ENCODE assay signal across 1 cellular context in the genomic region with DNA sequence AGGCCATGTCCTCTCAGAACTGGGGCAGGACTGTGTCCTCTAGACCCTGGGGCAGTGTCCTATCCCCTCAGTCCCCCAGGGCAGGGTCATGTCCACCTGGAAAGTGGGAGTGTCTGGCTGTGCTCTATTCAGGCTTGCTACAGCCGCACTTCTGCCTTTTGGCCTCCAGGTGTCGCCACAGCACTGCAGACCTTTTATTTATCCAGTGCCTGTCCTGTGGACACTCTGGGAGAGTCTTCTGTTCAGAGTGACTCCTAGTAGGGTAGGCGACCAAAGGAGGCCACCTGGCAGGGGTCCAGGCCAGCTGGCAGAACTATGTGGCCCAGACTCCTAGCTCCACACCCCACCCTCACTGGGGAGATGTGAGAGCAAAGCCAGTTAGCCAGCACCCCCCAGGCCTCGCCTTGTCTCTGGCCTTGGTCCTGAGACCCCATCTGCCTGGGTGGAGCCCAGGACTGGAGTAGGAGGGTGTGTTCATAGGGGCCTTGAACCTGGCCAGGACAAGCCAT.
A peak's percentile ranks its signal among the peaks of the same experiment; 100 is the strongest.
TF ChIP-seq lines count a peak whose summit lies in the region.

No MANE protein-coding gene starts in this region.

TF ChIP-seq in K562, 482 proteins besides CTCF, POLR2A, EP300 and RAD21 (continued from another document and continues in another):
- TF ChIP-seq, protein P1, sequence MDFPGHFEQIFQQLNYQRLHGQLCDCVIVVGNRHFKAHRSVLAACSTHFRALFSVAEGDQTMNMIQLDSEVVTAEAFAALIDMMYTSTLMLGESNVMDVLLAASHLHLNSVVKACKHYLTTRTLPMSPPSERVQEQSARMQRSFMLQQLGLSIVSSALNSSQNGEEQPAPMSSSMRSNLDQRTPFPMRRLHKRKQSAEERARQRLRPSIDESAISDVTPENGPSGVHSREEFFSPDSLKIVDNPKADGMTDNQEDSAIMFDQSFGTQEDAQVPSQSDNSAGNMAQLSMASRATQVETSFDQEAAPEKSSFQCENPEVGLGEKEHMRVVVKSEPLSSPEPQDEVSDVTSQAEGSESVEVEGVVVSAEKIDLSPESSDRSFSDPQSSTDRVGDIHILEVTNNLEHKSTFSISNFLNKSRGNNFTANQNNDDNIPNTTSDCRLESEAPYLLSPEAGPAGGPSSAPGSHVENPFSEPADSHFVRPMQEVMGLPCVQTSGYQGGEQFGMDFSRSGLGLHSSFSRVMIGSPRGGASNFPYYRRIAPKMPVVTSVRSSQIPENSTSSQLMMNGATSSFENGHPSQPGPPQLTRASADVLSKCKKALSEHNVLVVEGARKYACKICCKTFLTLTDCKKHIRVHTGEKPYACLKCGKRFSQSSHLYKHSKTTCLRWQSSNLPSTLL (IDR thresholded peaks at IDR 0.05) = no peak
- TF ChIP-seq FOXA1 (IDR thresholded peaks at IDR 0.05; ENCODE audit: borderline replicate concordance) (no peak), FOXK1 (CRISPR knock-in tag; IDR thresholded peaks at IDR 0.05; ENCODE audit: borderline replicate concordance) (no peak), ATF7 (IDR thresholded peaks at IDR 0.05) (no peak), RBFOX2 (IDR thresholded peaks at IDR 0.05; ENCODE audit: low read depth, low read length) (no peak), NFATC3 (IDR thresholded peaks at IDR 0.05) (no peak), FOSL1 (tag; conservative IDR thresholded peaks at IDR 0.05) (no peak), FOS (IDR thresholded peaks at IDR 0.05; ENCODE audit: extremely low read depth, insufficient read length) (no peak), ZC3H8 (IDR thresholded peaks at IDR 0.05) (no peak), BRF1 (IDR thresholded peaks at IDR 0.05; ENCODE audit: borderline replicate concordance, extremely low read depth, insufficient read length) (no peak), SMAD4 (CRISPR knock-in tag; conservative IDR thresholded peaks at IDR 0.05) (no peak), HDAC1 (IDR thresholded peaks at IDR 0.05) (no peak), ZBED1 (IDR thresholded peaks at IDR 0.05) (no peak), HCFC1 (IDR thresholded peaks at IDR 0.05; ENCODE audit: low read depth, low read length) (no peak), HIVEP1 (CRISPR knock-in tag; IDR thresholded peaks at IDR 0.05) (no peak), HDAC3 (IDR thresholded peaks at IDR 0.05; ENCODE audit: borderline replicate concordance, partially characterized antibody) (no peak), ZNF224 (CRISPR knock-in tag; IDR thresholded peaks at IDR 0.05) (no peak), KDM4B (IDR thresholded peaks at IDR 0.05; ENCODE audit: borderline replicate concordance in 2 of 2, low read depth in 1 of 2) (no peak), POLR3A (IDR thresholded peaks at IDR 0.05; ENCODE audit: borderline replicate concordance, extremely low read depth, insufficient read depth, insufficient read length) (no peak), TAF15 (IDR thresholded peaks at IDR 0.05; ENCODE audit: low read depth, low read length) (no peak), SIN3A (IDR thresholded peaks at IDR 0.05; ENCODE audit: borderline replicate concordance in 2 of 2, control insufficient read depth in 1 of 2, low read depth in 2 of 2, low read length in 2 of 2) (0 out of 4 replicates have a peak, but pooled peaks of 1 of the 2 experiments have one; percentile 38), ZNF717 (CRISPR knock-in tag; IDR thresholded peaks at IDR 0.05) (no peak), MXI1 (IDR thresholded peaks at IDR 0.05; ENCODE audit: low read depth, low read length) (no peak), COPS2 (conservative IDR thresholded peaks at IDR 0.05) (no peak), PHTF2 (CRISPR knock-in tag; IDR thresholded peaks at IDR 0.05) (no peak), BMI1 (IDR thresholded peaks at IDR 0.05; ENCODE audit: low read length) (no peak), NCOA2 (IDR thresholded peaks at IDR 0.05; ENCODE audit: partially characterized antibody in 2 of 2) (no peak), CSDE1 (IDR thresholded peaks at IDR 0.05) (no peak), EZH2 (IDR thresholded peaks at IDR 0.05; ENCODE audit: borderline replicate concordance, low read depth, low read length) (no peak), SREBF2 (CRISPR knock-in tag; IDR thresholded peaks at IDR 0.05) (no peak), ZNF764 (CRISPR knock-in tag; IDR thresholded peaks at IDR 0.05; ENCODE audit: low read depth) (no peak), ZNF644 (tag; IDR thresholded peaks at IDR 0.05; ENCODE audit: low read depth) (no peak)
- TF ChIP-seq, protein P2, sequence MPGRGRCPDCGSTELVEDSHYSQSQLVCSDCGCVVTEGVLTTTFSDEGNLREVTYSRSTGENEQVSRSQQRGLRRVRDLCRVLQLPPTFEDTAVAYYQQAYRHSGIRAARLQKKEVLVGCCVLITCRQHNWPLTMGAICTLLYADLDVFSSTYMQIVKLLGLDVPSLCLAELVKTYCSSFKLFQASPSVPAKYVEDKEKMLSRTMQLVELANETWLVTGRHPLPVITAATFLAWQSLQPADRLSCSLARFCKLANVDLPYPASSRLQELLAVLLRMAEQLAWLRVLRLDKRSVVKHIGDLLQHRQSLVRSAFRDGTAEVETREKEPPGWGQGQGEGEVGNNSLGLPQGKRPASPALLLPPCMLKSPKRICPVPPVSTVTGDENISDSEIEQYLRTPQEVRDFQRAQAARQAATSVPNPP (IDR thresholded peaks at IDR 0.05; ENCODE audit: borderline replicate concordance, insufficient read depth, insufficient read length) = no peak
- TF ChIP-seq, protein P3, sequence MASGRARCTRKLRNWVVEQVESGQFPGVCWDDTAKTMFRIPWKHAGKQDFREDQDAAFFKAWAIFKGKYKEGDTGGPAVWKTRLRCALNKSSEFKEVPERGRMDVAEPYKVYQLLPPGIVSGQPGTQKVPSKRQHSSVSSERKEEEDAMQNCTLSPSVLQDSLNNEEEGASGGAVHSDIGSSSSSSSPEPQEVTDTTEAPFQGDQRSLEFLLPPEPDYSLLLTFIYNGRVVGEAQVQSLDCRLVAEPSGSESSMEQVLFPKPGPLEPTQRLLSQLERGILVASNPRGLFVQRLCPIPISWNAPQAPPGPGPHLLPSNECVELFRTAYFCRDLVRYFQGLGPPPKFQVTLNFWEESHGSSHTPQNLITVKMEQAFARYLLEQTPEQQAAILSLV (tag; IDR thresholded peaks at IDR 0.05) = no peak
- TF ChIP-seq, protein P4, sequence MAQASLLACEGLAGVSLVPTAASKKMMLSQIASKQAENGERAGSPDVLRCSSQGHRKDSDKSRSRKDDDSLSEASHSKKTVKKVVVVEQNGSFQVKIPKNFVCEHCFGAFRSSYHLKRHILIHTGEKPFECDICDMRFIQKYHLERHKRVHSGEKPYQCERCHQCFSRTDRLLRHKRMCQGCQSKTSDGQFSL (CRISPR knock-in tag; IDR thresholded peaks at IDR 0.05) = peak; percentile 92; the same call in 1 of the 2 replicates
- TF ChIP-seq, protein P4 (tag; IDR thresholded peaks at IDR 0.05) = peak in 1 of 2 experiments; percentile 58; a peak in 1 of 4 replicates
- TF ChIP-seq, protein P5, sequence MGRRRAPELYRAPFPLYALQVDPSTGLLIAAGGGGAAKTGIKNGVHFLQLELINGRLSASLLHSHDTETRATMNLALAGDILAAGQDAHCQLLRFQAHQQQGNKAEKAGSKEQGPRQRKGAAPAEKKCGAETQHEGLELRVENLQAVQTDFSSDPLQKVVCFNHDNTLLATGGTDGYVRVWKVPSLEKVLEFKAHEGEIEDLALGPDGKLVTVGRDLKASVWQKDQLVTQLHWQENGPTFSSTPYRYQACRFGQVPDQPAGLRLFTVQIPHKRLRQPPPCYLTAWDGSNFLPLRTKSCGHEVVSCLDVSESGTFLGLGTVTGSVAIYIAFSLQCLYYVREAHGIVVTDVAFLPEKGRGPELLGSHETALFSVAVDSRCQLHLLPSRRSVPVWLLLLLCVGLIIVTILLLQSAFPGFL (CRISPR knock-in tag; IDR thresholded peaks at IDR 0.05) = 0 out of 2 replicates have a peak, but pooled peaks have one; percentile 47
- TF ChIP-seq, protein P6, sequence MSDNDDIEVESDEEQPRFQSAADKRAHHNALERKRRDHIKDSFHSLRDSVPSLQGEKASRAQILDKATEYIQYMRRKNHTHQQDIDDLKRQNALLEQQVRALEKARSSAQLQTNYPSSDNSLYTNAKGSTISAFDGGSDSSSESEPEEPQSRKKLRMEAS (CRISPR knock-in tag; IDR thresholded peaks at IDR 0.05) = no peak
- TF ChIP-seq, protein P7, sequence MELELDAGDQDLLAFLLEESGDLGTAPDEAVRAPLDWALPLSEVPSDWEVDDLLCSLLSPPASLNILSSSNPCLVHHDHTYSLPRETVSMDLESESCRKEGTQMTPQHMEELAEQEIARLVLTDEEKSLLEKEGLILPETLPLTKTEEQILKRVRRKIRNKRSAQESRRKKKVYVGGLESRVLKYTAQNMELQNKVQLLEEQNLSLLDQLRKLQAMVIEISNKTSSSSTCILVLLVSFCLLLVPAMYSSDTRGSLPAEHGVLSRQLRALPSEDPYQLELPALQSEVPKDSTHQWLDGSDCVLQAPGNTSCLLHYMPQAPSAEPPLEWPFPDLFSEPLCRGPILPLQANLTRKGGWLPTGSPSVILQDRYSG (tag; conservative IDR thresholded peaks at IDR 0.05; ENCODE audit: low read depth) = no peak
- TF ChIP-seq, protein P8, sequence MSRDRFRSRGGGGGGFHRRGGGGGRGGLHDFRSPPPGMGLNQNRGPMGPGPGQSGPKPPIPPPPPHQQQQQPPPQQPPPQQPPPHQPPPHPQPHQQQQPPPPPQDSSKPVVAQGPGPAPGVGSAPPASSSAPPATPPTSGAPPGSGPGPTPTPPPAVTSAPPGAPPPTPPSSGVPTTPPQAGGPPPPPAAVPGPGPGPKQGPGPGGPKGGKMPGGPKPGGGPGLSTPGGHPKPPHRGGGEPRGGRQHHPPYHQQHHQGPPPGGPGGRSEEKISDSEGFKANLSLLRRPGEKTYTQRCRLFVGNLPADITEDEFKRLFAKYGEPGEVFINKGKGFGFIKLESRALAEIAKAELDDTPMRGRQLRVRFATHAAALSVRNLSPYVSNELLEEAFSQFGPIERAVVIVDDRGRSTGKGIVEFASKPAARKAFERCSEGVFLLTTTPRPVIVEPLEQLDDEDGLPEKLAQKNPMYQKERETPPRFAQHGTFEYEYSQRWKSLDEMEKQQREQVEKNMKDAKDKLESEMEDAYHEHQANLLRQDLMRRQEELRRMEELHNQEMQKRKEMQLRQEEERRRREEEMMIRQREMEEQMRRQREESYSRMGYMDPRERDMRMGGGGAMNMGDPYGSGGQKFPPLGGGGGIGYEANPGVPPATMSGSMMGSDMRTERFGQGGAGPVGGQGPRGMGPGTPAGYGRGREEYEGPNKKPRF (IDR thresholded peaks at IDR 0.05; ENCODE audit: low read depth, low read length) = no peak
- TF ChIP-seq, protein P9, sequence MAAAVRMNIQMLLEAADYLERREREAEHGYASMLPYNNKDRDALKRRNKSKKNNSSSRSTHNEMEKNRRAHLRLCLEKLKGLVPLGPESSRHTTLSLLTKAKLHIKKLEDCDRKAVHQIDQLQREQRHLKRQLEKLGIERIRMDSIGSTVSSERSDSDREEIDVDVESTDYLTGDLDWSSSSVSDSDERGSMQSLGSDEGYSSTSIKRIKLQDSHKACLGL (CRISPR knock-in tag; IDR thresholded peaks at IDR 0.05; ENCODE audit: borderline replicate concordance, poor library complexity, severe bottlenecking) = no peak
- TF ChIP-seq, protein P10, sequence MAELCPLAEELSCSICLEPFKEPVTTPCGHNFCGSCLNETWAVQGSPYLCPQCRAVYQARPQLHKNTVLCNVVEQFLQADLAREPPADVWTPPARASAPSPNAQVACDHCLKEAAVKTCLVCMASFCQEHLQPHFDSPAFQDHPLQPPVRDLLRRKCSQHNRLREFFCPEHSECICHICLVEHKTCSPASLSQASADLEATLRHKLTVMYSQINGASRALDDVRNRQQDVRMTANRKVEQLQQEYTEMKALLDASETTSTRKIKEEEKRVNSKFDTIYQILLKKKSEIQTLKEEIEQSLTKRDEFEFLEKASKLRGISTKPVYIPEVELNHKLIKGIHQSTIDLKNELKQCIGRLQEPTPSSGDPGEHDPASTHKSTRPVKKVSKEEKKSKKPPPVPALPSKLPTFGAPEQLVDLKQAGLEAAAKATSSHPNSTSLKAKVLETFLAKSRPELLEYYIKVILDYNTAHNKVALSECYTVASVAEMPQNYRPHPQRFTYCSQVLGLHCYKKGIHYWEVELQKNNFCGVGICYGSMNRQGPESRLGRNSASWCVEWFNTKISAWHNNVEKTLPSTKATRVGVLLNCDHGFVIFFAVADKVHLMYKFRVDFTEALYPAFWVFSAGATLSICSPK (IDR thresholded peaks at IDR 0.05; ENCODE audit: borderline replicate concordance) = no peak
- TF ChIP-seq, protein P11, sequence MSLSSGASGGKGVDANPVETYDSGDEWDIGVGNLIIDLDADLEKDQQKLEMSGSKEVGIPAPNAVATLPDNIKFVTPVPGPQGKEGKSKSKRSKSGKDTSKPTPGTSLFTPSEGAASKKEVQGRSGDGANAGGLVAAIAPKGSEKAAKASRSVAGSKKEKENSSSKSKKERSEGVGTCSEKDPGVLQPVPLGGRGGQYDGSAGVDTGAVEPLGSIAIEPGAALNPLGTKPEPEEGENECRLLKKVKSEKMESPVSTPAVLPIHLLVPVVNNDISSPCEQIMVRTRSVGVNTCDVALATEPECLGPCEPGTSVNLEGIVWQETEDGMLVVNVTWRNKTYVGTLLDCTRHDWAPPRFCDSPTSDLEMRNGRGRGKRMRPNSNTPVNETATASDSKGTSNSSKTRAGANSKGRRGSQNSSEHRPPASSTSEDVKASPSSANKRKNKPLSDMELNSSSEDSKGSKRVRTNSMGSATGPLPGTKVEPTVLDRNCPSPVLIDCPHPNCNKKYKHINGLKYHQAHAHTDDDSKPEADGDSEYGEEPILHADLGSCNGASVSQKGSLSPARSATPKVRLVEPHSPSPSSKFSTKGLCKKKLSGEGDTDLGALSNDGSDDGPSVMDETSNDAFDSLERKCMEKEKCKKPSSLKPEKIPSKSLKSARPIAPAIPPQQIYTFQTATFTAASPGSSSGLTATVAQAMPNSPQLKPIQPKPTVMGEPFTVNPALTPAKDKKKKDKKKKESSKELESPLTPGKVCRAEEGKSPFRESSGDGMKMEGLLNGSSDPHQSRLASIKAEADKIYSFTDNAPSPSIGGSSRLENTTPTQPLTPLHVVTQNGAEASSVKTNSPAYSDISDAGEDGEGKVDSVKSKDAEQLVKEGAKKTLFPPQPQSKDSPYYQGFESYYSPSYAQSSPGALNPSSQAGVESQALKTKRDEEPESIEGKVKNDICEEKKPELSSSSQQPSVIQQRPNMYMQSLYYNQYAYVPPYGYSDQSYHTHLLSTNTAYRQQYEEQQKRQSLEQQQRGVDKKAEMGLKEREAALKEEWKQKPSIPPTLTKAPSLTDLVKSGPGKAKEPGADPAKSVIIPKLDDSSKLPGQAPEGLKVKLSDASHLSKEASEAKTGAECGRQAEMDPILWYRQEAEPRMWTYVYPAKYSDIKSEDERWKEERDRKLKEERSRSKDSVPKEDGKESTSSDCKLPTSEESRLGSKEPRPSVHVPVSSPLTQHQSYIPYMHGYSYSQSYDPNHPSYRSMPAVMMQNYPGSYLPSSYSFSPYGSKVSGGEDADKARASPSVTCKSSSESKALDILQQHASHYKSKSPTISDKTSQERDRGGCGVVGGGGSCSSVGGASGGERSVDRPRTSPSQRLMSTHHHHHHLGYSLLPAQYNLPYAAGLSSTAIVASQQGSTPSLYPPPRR (CRISPR knock-in tag; IDR thresholded peaks at IDR 0.05; ENCODE audit: borderline replicate concordance) = no peak
